Comparison of ENCODE assay signal across 24 cellular contexts in genomic region chr9:14531424-14532269, GRCh38.
A peak's percentile ranks its signal among the peaks of the same experiment; 100 is the strongest.
DNase-seq lines count a peak whose midpoint lies in the region; ATAC-seq, FAIRE-seq and TF ChIP-seq lines count a peak whose summit lies in the region.
"Had no signal": no experiment of that assay in that cellular context is flagged by ENCODE, and none has a peak within 500 bp of the region (broad histone marks: within the 10 kb centered on the region; RNA-seq: fewer than 3 reads in every experiment).

No MANE protein-coding gene starts in this region.

- no peaks in the 10 kb centered on the region for H3K9me3 ChIP-seq in OCI-LY3 (ENCODE audit: insufficient read depth, low read length)
- H3K9me3 ChIP-seq in small intestine (ENCODE audit: control insufficient read depth, low read depth): no peaks in the 10 kb centered on the region
- H3K9me3 ChIP-seq: BLaER1 had no signal

- DNase-seq in NCI-H526 (lab: John Stamatoyannopoulos, UW) (peak; percentile 71 to 90), NCI-H526 treated with DMSO at 0.1 percent for 48 hours (lab: John Stamatoyannopoulos, UW) (no peak), NCI-H1092 (lab: John Stamatoyannopoulos, UW) (peak; percentile 62), retina (peak; percentile 51), small intestine (no peak), HEK293T (ENCODE audit: extremely low spot score) (no peak)
- DNase-seq: 8988T; CD8-positive, alpha-beta T cell; DND-41; GDM1; HCEC 1CT; KBM-7; NCI-H1436 treated with DMSO at 0.1 percent for 48 hours; NCI-H226; NCI-H748 treated with DMSO at 0.1 percent for 48 hours; PC-9; T-helper 1 cell had no signal

- peak overlapping the region; percentile 77 for H3K4me2 ChIP-seq in OCI-LY3 (ENCODE audit: low read length)
- H3K4me2 ChIP-seq: BLaER1, PC-9 had no signal

- H3K27ac ChIP-seq in OCI-LY3 (ENCODE audit: low read length) (no peak overlapping the region), small intestine (ENCODE audit: low read depth in 1 of 2, low read length in 1 of 2) (no peak overlapping the region)
- H3K27ac ChIP-seq: BLaER1, PC-9, SK-N-MC had no signal

- H2AFZ ChIP-seq in OCI-LY3 (ENCODE audit: low read depth, low read length): peak overlapping the region; percentile 76; the same call in 1 of the 2 replicates
- H2AFZ ChIP-seq: PC-9 had no signal

- H3K36me3 ChIP-seq in OCI-LY3 (replicated peaks; ENCODE audit: low read depth, low read length): no peaks in the 10 kb centered on the region
- no peaks in the 10 kb centered on the region for H3K36me3 ChIP-seq in small intestine (ENCODE audit: control insufficient read depth in 2 of 2, insufficient read depth in 2 of 2, low read length in 2 of 2)
- H3K36me3 ChIP-seq: BLaER1 had no signal

- no peak for FAIRE-seq in small intestine (lab: Jason Lieb, UNC)
- FAIRE-seq: D721Med, GM12878, GM18507 had no signal

- no peaks in the 10 kb centered on the region for H3K79me2 ChIP-seq in OCI-LY3 (ENCODE audit: low read length)

- H3K4me3 ChIP-seq in OCI-LY3 (ENCODE audit: low read length): peak overlapping the region; percentile 59
- no peak overlapping the region for H3K4me3 ChIP-seq in small intestine (ENCODE audit: low read depth in 1 of 2, low read length in 2 of 2)
- H3K4me3 ChIP-seq: BLaER1, GM12878, PC-9, SK-N-MC had no signal

- TF ChIP-seq CTCF in OCI-LY3 (IDR thresholded peaks at IDR 0.05; ENCODE audit: low read depth, low read length): no peak

- POLR2A ChIA-PET in HEK293T (lab: Yijun Ruan, JAX): no interaction called here

- H4K20me1 ChIP-seq in OCI-LY3 (ENCODE audit: insufficient read depth, low read length): no peaks in the 10 kb centered on the region
- H4K20me1 ChIP-seq: BLaER1 had no signal

- H3K27me3 ChIP-seq in OCI-LY3 (ENCODE audit: low read depth, low read length) (peaks cover 20% of the 10 kb centered on the region), small intestine (ENCODE audit: control insufficient read depth in 2 of 2, insufficient read depth in 2 of 2, low read length in 2 of 2) (no peaks in the 10 kb centered on the region)
- H3K27me3 ChIP-seq: BLaER1 had no signal

- peaks cover 81% of the 10 kb centered on the region for H3K4me1 ChIP-seq in OCI-LY3 (ENCODE audit: low read length)
- H3K4me1 ChIP-seq in small intestine (ENCODE audit: control insufficient read depth in 2 of 2, insufficient read depth in 1 of 2, low read depth in 1 of 2, low read length in 1 of 2): no peaks in the 10 kb centered on the region
- H3K4me1 ChIP-seq: BLaER1 had no signal

- no peak overlapping the region for H3K9ac ChIP-seq in OCI-LY3 (ENCODE audit: low read length)
- H3K9ac ChIP-seq: BLaER1 had no signal

- CTCF ChIA-PET in HEK293T (lab: Yijun Ruan, JAX): interaction anchor here (0.6 kb wide), 1 partner anchor 52 kb away, joined by 3 read pairs; no protein-coding TSS in a partner anchor

- 86 to 92% (median 91%) methylated on average over 14 of the region's 14 CpGs for WGBS in small intestine, 3 donors

- no peak for ATAC-seq in GM21786 (IDR thresholded peaks at IDR 0.05; ENCODE audit: unreplicated experiment)
- ATAC-seq: CD8-positive, alpha-beta T cell; GM12878 had no signal

TF ChIP-seq in HEK293T, 16 proteins besides CTCF, POLR2A, EP300 and RAD21:
- no peak for TF ChIP-seq NFRKB (IDR thresholded peaks at IDR 0.05)
- no peak for TF ChIP-seq ELF4 (IDR thresholded peaks at IDR 0.05)
- TF ChIP-seq ZNF384 (IDR thresholded peaks at IDR 0.05): no peak
- TF ChIP-seq FOXA1 (IDR thresholded peaks at IDR 0.05): no peak
- no peak for TF ChIP-seq TARDBP (IDR thresholded peaks at IDR 0.05)
- no peak for TF ChIP-seq BHLHE40 (IDR thresholded peaks at IDR 0.05; ENCODE audit: borderline replicate concordance)
- TF ChIP-seq CTBP1 (IDR thresholded peaks at IDR 0.05; ENCODE audit: borderline replicate concordance): no peak
- TF ChIP-seq SUZ12 (IDR thresholded peaks at IDR 0.05): no peak
- no peak for TF ChIP-seq SP1 (IDR thresholded peaks at IDR 0.05)

Comparison
In these comparisons a context has a peak if more than half of its experiments do, and no peak if none do; other contexts are left out.
1. DNase-seq: peak in NCI-H526 (2 of 2), NCI-H1092 (single experiment) and retina (single experiment); none in NCI-H526 treated with DMSO at 0.1 percent for 48 hours (single experiment), small intestine (single experiment) and HEK293T (single experiment).